In genomic region chr19:30001794-30002193, GRCh38 we compare ENCODE assay signal across 17 cellular contexts. TPM values are rescaled to one million over a fixed set of nuclear protein-coding genes. Genes with fewer than 3 reads are reported as not detected.
A peak's percentile ranks its signal among the peaks of the same experiment; 100 is the strongest.
DNase-seq lines count a peak whose midpoint lies in the region; ATAC-seq, FAIRE-seq and TF ChIP-seq lines count a peak whose summit lies in the region.
"Had no signal": no experiment of that assay in that cellular context is flagged by ENCODE, and none has a peak within 500 bp of the region (broad histone marks: within the 10 kb centered on the region; RNA-seq: fewer than 3 reads in every experiment).

No MANE protein-coding gene starts in this region.

- H3K27me3 Mint-ChIP-seq in MCF 10A (ENCODE audit: insufficient read depth, unreplicated experiment), result no peaks in the 10 kb centered on the region
- H3K27me3 Mint-ChIP-seq: activated CD8-positive, alpha-beta T cell treated with anti-CD3 and anti-CD28 coated beads for 36 hours; memory B cell had no signal

- in situ Hi-C loops in mammary epithelial cell (cut with MboI; ENCODE audit: low sequenced_read_pairs in 2 of 2) (no loop called here), SK-MEL-5 (cut with HindIII; ENCODE audit: low pct_unique_long_range_greater_than_20kb, low sequenced_read_pairs) (no loop called here), G401 (cut with HindIII; ENCODE audit: low sequenced_read_pairs) (no loop called here)

- no peak overlapping the region for H3K9ac ChIP-seq in mammary epithelial cell (ENCODE audit: insufficient read depth, low read length)

- dilution Hi-C loops in mammary epithelial cell (cut with HindIII; ENCODE audit: low sequenced_read_pairs), result loop anchor here (10.0 kb wide), 1 partner anchor 267 kb away; no protein-coding TSS in a partner anchor

- H3K36me3 ChIP-seq in mammary epithelial cell (ENCODE audit: insufficient read depth, low read length), result peaks cover 5% of the 10 kb centered on the region

- TF ChIP-seq CTCF in MCF 10A (IDR thresholded peaks at IDR 0.05; ENCODE audit: unreplicated experiment), result no peak
- no peak for TF ChIP-seq CTCF in mammary epithelial cell (conservative IDR thresholded peaks at IDR 0.05 in 1 of 2, IDR thresholded peaks at IDR 0.05 in 1 of 2; ENCODE audit: extremely low read depth in 1 of 2, insufficient read depth in 1 of 2, low read depth in 1 of 2, low read length in 2 of 2)

- peaks cover 69% of the 10 kb centered on the region for H3K79me2 ChIP-seq in mammary epithelial cell (ENCODE audit: insufficient read depth, low read length)

- H3K4me1 ChIP-seq in mammary epithelial cell (ENCODE audit: insufficient read depth, low read length), result no peaks in the 10 kb centered on the region

- no peak overlapping the region for H3K27ac ChIP-seq in mammary epithelial cell (ENCODE audit: insufficient read depth, low read depth, low read length)

- WGBS in mammary epithelial cell (ENCODE audit: low coverage, missing lambda C conversion rate), result 98% methylated on average over 4 of the region's 4 CpGs

- CTCF ChIA-PET in MCF 10A (lab: Yijun Ruan, JAX) (interaction anchor here (0.5 to 0.8 kb wide), 2 partner anchors 14 to 16 kb away, joined by 3 to 4 read pairs; no protein-coding TSS in a partner anchor), mammary epithelial cell (lab: Charles Lee; ENCODE audit: low non-redundant PET) (no interaction called here)

- H3K9me3 ChIP-seq in mammary epithelial cell (replicated peaks; ENCODE audit: insufficient read depth, low read length), result no peaks in the 10 kb centered on the region

- H3K27me3 ChIP-seq in mammary epithelial cell (ENCODE audit: insufficient read depth, low read length), result no peaks in the 10 kb centered on the region

- ATAC-seq in HG03521 (IDR thresholded peaks at IDR 0.05; ENCODE audit: unreplicated experiment), result no peak
- ATAC-seq: activated CD8-positive, alpha-beta T cell treated with anti-CD3 and anti-CD28 coated beads for 36 hours; esophagus mucosa had no signal

- H3K9me3 Mint-ChIP-seq in MCF 10A (ENCODE audit: unreplicated experiment), result peaks cover 7% of the 10 kb centered on the region

- BruUV-seq in MCF 10A (replicated peaks; lab: Mats Ljungman, UMichigan) (no TSS peak), mammary epithelial cell (replicated peaks; lab: Mats Ljungman, UMichigan) (no TSS peak)

- no peak overlapping the region for H3K4me3 ChIP-seq in mammary epithelial cell (replicated peaks in 1 of 3; ENCODE audit: insufficient read depth in 1 of 3, low read depth in 2 of 3, low read length in 3 of 3)

- no peaks in the 10 kb centered on the region for H3K4me1 Mint-ChIP-seq in MCF 10A (ENCODE audit: insufficient read depth, unreplicated experiment)

- FAIRE-seq in urothelium cell line (lab: Jason Lieb, UNC), result no peak
- FAIRE-seq: GM12892 had no signal

- peak; percentile 1 for DNase-seq in MCF 10A (ENCODE audit: unreplicated experiment)
- DNase-seq in mammary epithelial cell, result no peak
- DNase-seq in SK-MEL-5 (ENCODE audit: low read depth, low spot score), result peak; percentile 26
- peak; percentile 3 to 6 for DNase-seq in erythroblast (lab: John Stamatoyannopoulos, UW)
- DNase-seq in urothelium cell line (ENCODE audit: low spot score), result peak; percentile 6
- DNase-seq in G401 (ENCODE audit: low spot score), result no peak
- DNase-seq in GM03348 (ENCODE audit: low spot score), result no peak
- DNase-seq: activated CD8-positive, alpha-beta T cell treated with anti-CD3 and anti-CD28 coated beads for 36 hours; activated effector memory CD4-positive, alpha-beta T cell treated with anti-CD3 and anti-CD28 coated beads, Interleukin-2, amount 50 U/mL, for 16 hours; caudate nucleus; NCI-H1092; NCI-H446; T-helper 9 cell had no signal

- no peaks in the 10 kb centered on the region for H4K20me1 ChIP-seq in mammary epithelial cell (ENCODE audit: insufficient read depth, low read length)

- H3K27ac Mint-ChIP-seq in MCF 10A (ENCODE audit: low read depth, unreplicated experiment), result no peak overlapping the region
- H3K27ac Mint-ChIP-seq: activated CD8-positive, alpha-beta T cell treated with anti-CD3 and anti-CD28 coated beads for 36 hours; memory B cell had no signal

- no peak for TF ChIP-seq POLR2A in erythroblast (IDR thresholded peaks at IDR 0.05; ENCODE audit: low read length)

- no peak overlapping the region for H3K4me3 Mint-ChIP-seq in MCF 10A (ENCODE audit: unreplicated experiment)
- H3K4me3 Mint-ChIP-seq: activated CD8-positive, alpha-beta T cell treated with anti-CD3 and anti-CD28 coated beads for 36 hours; memory B cell had no signal

- peaks cover 31% of the 10 kb centered on the region for H3K36me3 Mint-ChIP-seq in MCF 10A (ENCODE audit: insufficient read depth, unreplicated experiment)

- no peak overlapping the region for H2AFZ ChIP-seq in mammary epithelial cell (ENCODE audit: low read depth, low read length)

- H3K4me2 ChIP-seq in mammary epithelial cell (ENCODE audit: insufficient read depth, low read depth, low read length), result no peak overlapping the region

- intact Hi-C loops in MCF 10A (cut with micrococcal nuclease), result no loop called here
- intact Hi-C loops in mammary epithelial cell (cut with micrococcal nuclease), result no loop called here

- POLR2A ChIA-PET in MCF 10A (lab: Yijun Ruan, JAX), result interaction anchor here (0.9 to 1.7 kb wide), 3 partner anchors 8 to 60 kb away, joined by 3 read pairs; partner anchors contain the start of gene URI1

RNA-seq across cellular contexts. Expression of gene URI1, which starts 59.8 kb away (rescaled TPM):
- total RNA-seq in MCF 10A (2022) (68.9 and 85.3 TPM in 2 replicates), mammary epithelial cell (10 to 100 TPM; 59.3 to 61.2 TPM)
- polyA plus RNA-seq in mammary epithelial cell, result 46.6 TPM
- 118 TPM for polyA minus RNA-seq in mammary epithelial cell
- total RNA-seq in SK-MEL-5 (2014; rRNA removed; shearing (Covaris generic)), result 72.9 and 75.4 TPM in 2 replicates
- 52.1 and 61.4 TPM in 2 replicates for polyA plus RNA-seq in SK-MEL-5 (2015; cell fraction: cytosol; rRNA removed)
- 73.7 and 111 TPM in 2 replicates for polyA plus RNA-seq in SK-MEL-5 (2015; cell fraction: nucleus; rRNA removed)
- total RNA-seq in G401 (2014; rRNA removed; shearing (Covaris generic)), result 56.5 and 73.2 TPM in 2 replicates

Comparison
In these comparisons a context has a peak if more than half of its experiments do, and no peak if none do; other contexts are left out.
1. DNase-seq: peak in MCF 10A (single experiment), SK-MEL-5 (single experiment), erythroblast (2 of 2) and urothelium cell line (single experiment); none in mammary epithelial cell (single experiment), G401 (single experiment) and GM03348 (single experiment).